ENCODE assay signal across 17 cellular contexts in genomic region chr6:44258921-44259320, GRCh38. TPM values are rescaled to one million over a fixed set of nuclear protein-coding genes. Genes with fewer than 3 reads are reported as not detected.
DNase-seq lines count a peak whose midpoint lies in the region; ATAC-seq and TF ChIP-seq lines count a peak whose summit lies in the region.
"Had no signal": no experiment of that assay in that cellular context is flagged by ENCODE, and none has a peak within 500 bp of the region (broad histone marks: within the 10 kb centered on the region; RNA-seq: fewer than 3 reads in every experiment).

No MANE protein-coding gene starts in this region.

- peak overlapping the region; percentile 95 for H3K4me3 ChIP-seq in GM12865 (ENCODE audit: low read depth, low read length)
- no peak overlapping the region for H3K4me3 ChIP-seq in HAP-1
- H3K4me3 ChIP-seq: body of pancreas, psoas muscle had no signal

- TF ChIP-seq CTCF in GM12865 (IDR thresholded peaks at IDR 0.05; ENCODE audit: insufficient read depth, low read depth, low read length, missing control alignments) (no peak), nephron (IDR thresholded peaks at IDR 0.05; ENCODE audit: unreplicated experiment in 3 of 3) (no peak)

- no peak for ATAC-seq in activated naive CD8-positive, alpha-beta T cell treated with anti-CD3 and anti-CD28 coated beads, Interleukin-2, amount 10 ng/mL, durations not matched to agents 7 days and 5 days (ENCODE audit: low read depth)
- ATAC-seq: body of pancreas, left colon, psoas muscle had no signal

- H3K4me3 Mint-ChIP-seq in T-helper 1 cell treated with Interleukin-12 subunit alpha and Interleukin-12 subunit beta and Interleukin-4 antibody, amounts not matched to agents 30 μg/mL and 1 μg/mL, for 36 hours: peak overlapping the region; percentile 81
- H3K4me3 Mint-ChIP-seq in activated naive CD8-positive, alpha-beta T cell treated with anti-CD3 and anti-CD28 coated beads, Interleukin-2, amount 10 ng/mL, durations not matched to agents 7 days and 5 days: no peak overlapping the region
- H3K4me3 Mint-ChIP-seq in nephron: peak overlapping the region; percentile 87 to 93 (median 90)

- peaks cover 56% of the 10 kb centered on the region for H3K4me1 Mint-ChIP-seq in T-helper 1 cell treated with Interleukin-12 subunit alpha and Interleukin-12 subunit beta and Interleukin-4 antibody, amounts not matched to agents 30 μg/mL and 1 μg/mL, for 36 hours (ENCODE audit: low read depth)
- H3K4me1 Mint-ChIP-seq in activated naive CD8-positive, alpha-beta T cell treated with anti-CD3 and anti-CD28 coated beads, Interleukin-2, amount 10 ng/mL, durations not matched to agents 7 days and 5 days: peaks cover 58% of the 10 kb centered on the region
- peaks cover 46% of the 10 kb centered on the region for H3K4me1 Mint-ChIP-seq in nephron

- H3K9me3 ChIP-seq in HAP-1: no peaks in the 10 kb centered on the region
- H3K9me3 ChIP-seq: body of pancreas, psoas muscle had no signal

- no peaks in the 10 kb centered on the region for H3K27me3 Mint-ChIP-seq in T-helper 1 cell treated with Interleukin-12 subunit alpha and Interleukin-12 subunit beta and Interleukin-4 antibody, amounts not matched to agents 30 μg/mL and 1 μg/mL, for 36 hours (ENCODE audit: low read depth)
- H3K27me3 Mint-ChIP-seq in activated naive CD8-positive, alpha-beta T cell treated with anti-CD3 and anti-CD28 coated beads, Interleukin-2, amount 10 ng/mL, durations not matched to agents 7 days and 5 days: no peaks in the 10 kb centered on the region
- H3K27me3 Mint-ChIP-seq in nephron (ENCODE audit: low read depth): no peaks in the 10 kb centered on the region

- DNase-seq in T-helper 1 cell: no peak
- DNase-seq in GM12865 (ENCODE audit: low read depth): no peak
- DNase-seq in activated naive CD8-positive, alpha-beta T cell treated with anti-CD3 and anti-CD28 coated beads, Interleukin-2, amount 10 ng/mL, durations not matched to agents 7 days and 5 days: no peak
- DNase-seq in HAP-1 (ENCODE audit: low spot score in 2 of 2): no peak
- DNase-seq in NCI-H1092 (lab: John Stamatoyannopoulos, UW): no peak
- no peak for DNase-seq in NOMO-1 treated with DMSO at 0.1 percent for 48 hours (lab: John Stamatoyannopoulos, UW; ENCODE audit: unreplicated experiment)
- DNase-seq: 8988T, body of pancreas, hypothalamus, left colon, NCI-H1436 treated with DMSO at 0.1 percent for 48 hours, psoas muscle, WERI-Rb-1 had no signal

- peak overlapping the region; percentile 86 for H3K27ac Mint-ChIP-seq in T-helper 1 cell treated with Interleukin-12 subunit alpha and Interleukin-12 subunit beta and Interleukin-4 antibody, amounts not matched to agents 30 μg/mL and 1 μg/mL, for 36 hours
- H3K27ac Mint-ChIP-seq in activated naive CD8-positive, alpha-beta T cell treated with anti-CD3 and anti-CD28 coated beads, Interleukin-2, amount 10 ng/mL, durations not matched to agents 7 days and 5 days: peak overlapping the region; percentile 92
- peak overlapping the region; percentile 16 to 93 (median 84) for H3K27ac Mint-ChIP-seq in nephron

- H3K9me3 Mint-ChIP-seq in T-helper 1 cell treated with Interleukin-12 subunit alpha and Interleukin-12 subunit beta and Interleukin-4 antibody, amounts not matched to agents 30 μg/mL and 1 μg/mL, for 36 hours: no peaks in the 10 kb centered on the region
- no peaks in the 10 kb centered on the region for H3K9me3 Mint-ChIP-seq in activated naive CD8-positive, alpha-beta T cell treated with anti-CD3 and anti-CD28 coated beads, Interleukin-2, amount 10 ng/mL, durations not matched to agents 7 days and 5 days
- no peaks in the 10 kb centered on the region for H3K9me3 Mint-ChIP-seq in nephron

- peaks cover 15% of the 10 kb centered on the region for H3K4me1 ChIP-seq in HAP-1

- POLR2A ChIA-PET in activated naive CD8-positive, alpha-beta T cell treated with anti-CD3 and anti-CD28 coated beads, Interleukin-2, amount 10 ng/mL, durations not matched to agents 7 days and 5 days (lab: Charles Lee): no interaction called here

- H3K27me3 ChIP-seq in HAP-1 (ENCODE audit: low read depth): no peaks in the 10 kb centered on the region
- H3K27me3 ChIP-seq: body of pancreas, dorsolateral prefrontal cortex had no signal

- peaks cover 65% of the 10 kb centered on the region for H3K36me3 Mint-ChIP-seq in T-helper 1 cell treated with Interleukin-12 subunit alpha and Interleukin-12 subunit beta and Interleukin-4 antibody, amounts not matched to agents 30 μg/mL and 1 μg/mL, for 36 hours (ENCODE audit: low read depth)
- peaks cover 24% of the 10 kb centered on the region for H3K36me3 Mint-ChIP-seq in activated naive CD8-positive, alpha-beta T cell treated with anti-CD3 and anti-CD28 coated beads, Interleukin-2, amount 10 ng/mL, durations not matched to agents 7 days and 5 days
- peaks cover 20% of the 10 kb centered on the region for H3K36me3 Mint-ChIP-seq in nephron (ENCODE audit: low read depth)

- H3K36me3 ChIP-seq in HAP-1 (replicated peaks): peaks cover 20% of the 10 kb centered on the region

- in situ Hi-C loops in HAP-1 (cut with MboI; ENCODE audit: low sequenced_read_pairs): no loop called here

RNA-seq across cellular contexts. Expression of gene SLC35B2, which starts 1.6 kb away (rescaled TPM):
- 10 to 100 TPM; 28.4 TPM for total RNA-seq in activated naive CD8-positive, alpha-beta T cell treated with anti-CD3 and anti-CD28 coated beads, Interleukin-2, amount 10 ng/mL, durations not matched to agents 7 days and 5 days

RNA-seq across cellular contexts. Expression of gene NFKBIE, which starts 6.4 kb away (rescaled TPM):
- 10 to 100 TPM; 14.0 to 14.3 TPM for total RNA-seq in activated naive CD8-positive, alpha-beta T cell treated with anti-CD3 and anti-CD28 coated beads, Interleukin-2, amount 10 ng/mL, durations not matched to agents 7 days and 5 days

RNA-seq across cellular contexts. Expression of gene TMEM151B, which starts 11.3 kb away (rescaled TPM):
- total RNA-seq in activated naive CD8-positive, alpha-beta T cell treated with anti-CD3 and anti-CD28 coated beads, Interleukin-2, amount 10 ng/mL, durations not matched to agents 7 days and 5 days: not detected
- total RNA-seq: LHCN-M2, psoas muscle had no signal

RNA-seq across cellular contexts. Expression of gene HSP90AB1, which starts 12.0 kb away (rescaled TPM):
- 100 to 1,000 TPM; 453 to 466 TPM for total RNA-seq in activated naive CD8-positive, alpha-beta T cell treated with anti-CD3 and anti-CD28 coated beads, Interleukin-2, amount 10 ng/mL, durations not matched to agents 7 days and 5 days

RNA-seq across cellular contexts. Expression of gene SLC29A1, which starts 35.5 kb away (rescaled TPM):
- 10 to 100 TPM; 22.5 to 24.0 TPM for total RNA-seq in activated naive CD8-positive, alpha-beta T cell treated with anti-CD3 and anti-CD28 coated beads, Interleukin-2, amount 10 ng/mL, durations not matched to agents 7 days and 5 days
